1 cellular context compared by ENCODE assay signal in genomic region chr3:35674451-35675109, GRCh38.
TF ChIP-seq lines count a peak whose summit lies in the region.

No MANE protein-coding gene starts in this region.

TF ChIP-seq in HepG2, 621 proteins besides CTCF, POLR2A, EP300 and RAD21 (continued from another document):
- TF ChIP-seq MLX (CRISPR knock-in tag; IDR thresholded peaks at IDR 0.05) = no peak
- no peak for TF ChIP-seq ZNF205 (CRISPR knock-in tag; IDR thresholded peaks at IDR 0.05)
- no peak for TF ChIP-seq MTF2 (CRISPR knock-in tag; IDR thresholded peaks at IDR 0.05; ENCODE audit: borderline replicate concordance)
- TF ChIP-seq ASH2L (IDR thresholded peaks at IDR 0.05; ENCODE audit: insufficient read length, low read depth, low read length) = no peak
- no peak for TF ChIP-seq TIGD3 (CRISPR knock-in tag; IDR thresholded peaks at IDR 0.05; ENCODE audit: borderline replicate concordance)
- TF ChIP-seq ZSCAN29 (CRISPR knock-in tag; conservative IDR thresholded peaks at IDR 0.05) = no peak
- TF ChIP-seq IKZF5 (CRISPR knock-in tag; IDR thresholded peaks at IDR 0.05) = no peak
- TF ChIP-seq CHD2 (IDR thresholded peaks at IDR 0.05; ENCODE audit: low read depth, low read length) = no peak
- no peak for TF ChIP-seq ZIK1 (CRISPR knock-in tag; IDR thresholded peaks at IDR 0.05; ENCODE audit: borderline replicate concordance, low read depth)
- no peak for TF ChIP-seq HNF1A (IDR thresholded peaks at IDR 0.05; ENCODE audit: low read depth)
- no peak for TF ChIP-seq HNF1A (CRISPR knock-in tag; IDR thresholded peaks at IDR 0.05; ENCODE audit: borderline replicate concordance)
- no peak for TF ChIP-seq YEATS2 (CRISPR knock-in tag; IDR thresholded peaks at IDR 0.05; ENCODE audit: borderline replicate concordance)
- no peak for TF ChIP-seq ZNF317 (CRISPR knock-in tag; IDR thresholded peaks at IDR 0.05)
